12 cellular contexts compared by ENCODE assay signal in genomic region chr1:164625004-164625617, GRCh38.
A peak's percentile ranks its signal among the peaks of the same experiment; 100 is the strongest.
DNase-seq lines count a peak whose midpoint lies in the region; ATAC-seq and TF ChIP-seq lines count a peak whose summit lies in the region.
"Had no signal": no experiment of that assay in that cellular context is flagged by ENCODE, and none has a peak within 500 bp of the region (broad histone marks: within the 10 kb centered on the region; RNA-seq: fewer than 3 reads in every experiment).

No MANE protein-coding gene starts in this region.

- no peaks in the 10 kb centered on the region for H3K9me2 ChIP-seq in Karpas-422 (replicated peaks; ENCODE audit: insufficient read depth, low read length)

- H3K4me1 Mint-ChIP-seq in nephron progenitor cell, result peaks cover 80% of the 10 kb centered on the region

- no peak overlapping the region for H3K9ac ChIP-seq in Karpas-422 (ENCODE audit: low read length)

- ATAC-seq in HG03159 (IDR thresholded peaks at IDR 0.05; ENCODE audit: unreplicated experiment), result no peak
- ATAC-seq: activated T-cell treated with anti-CD3 and anti-CD28 coated beads, Interleukin-2, amount 50 U/mL, for 72 hours; pancreas had no signal

- H3K27ac ChIP-seq in C4-2B (no peak overlapping the region), Karpas-422 (ENCODE audit: low read length) (no peak overlapping the region), breast epithelium (no peak overlapping the region)
- H3K27ac ChIP-seq: pancreas had no signal

- no peaks in the 10 kb centered on the region for H3K27me3 Mint-ChIP-seq in nephron progenitor cell (ENCODE audit: low read depth, poor library complexity)

- no peak overlapping the region for H3K4me3 Mint-ChIP-seq in nephron progenitor cell

- peak; percentile 36 for TF ChIP-seq CTCF in C4-2B (conservative IDR thresholded peaks at IDR 0.05)
- TF ChIP-seq CTCF in breast epithelium (IDR thresholded peaks at IDR 0.05), result peak in 2 of 3 donors; percentile 33 to 37
- TF ChIP-seq CTCF in nephron progenitor cell (IDR thresholded peaks at IDR 0.05), result peak; percentile 46

- H3K27ac Mint-ChIP-seq in nephron progenitor cell, result peak overlapping the region; percentile 68
- H3K27ac Mint-ChIP-seq: activated T-cell treated with anti-CD3 and anti-CD28 coated beads, Interleukin-2, amount 50 U/mL, for 72 hours had no signal

- H3K36me3 ChIP-seq in Karpas-422 (ENCODE audit: insufficient read depth, low read length), result no peaks in the 10 kb centered on the region
- H3K36me3 ChIP-seq in breast epithelium, result no peaks in the 10 kb centered on the region

- DNase-seq in Karpas-422 (peak; percentile 42), breast epithelium (ENCODE audit: low spot score in 2 of 2) (no peak), nephron progenitor cell (no peak), NCI-H345 treated with DMSO at 0.1 percent for 48 hours (lab: John Stamatoyannopoulos, UW; ENCODE audit: unreplicated experiment) (no peak), NCI-H1417 treated with DMSO at 0.1 percent for 48 hours (lab: John Stamatoyannopoulos, UW) (no peak), NCI-H2107 treated with DMSO at 0.1 percent for 48 hours (lab: John Stamatoyannopoulos, UW; ENCODE audit: unreplicated experiment) (no peak)
- DNase-seq: activated T-cell treated with anti-CD3 and anti-CD28 coated beads, Interleukin-2, amount 50 U/mL, for 72 hours; cortex of kidney; EL; pancreas had no signal

- H3K9me3 Mint-ChIP-seq in nephron progenitor cell, result no peaks in the 10 kb centered on the region

- H3K36me3 Mint-ChIP-seq in nephron progenitor cell (ENCODE audit: low read depth), result peaks cover 51% of the 10 kb centered on the region

- H4K20me1 ChIP-seq in Karpas-422 (ENCODE audit: insufficient read depth, low read depth, low read length), result no peaks in the 10 kb centered on the region

- H2AFZ ChIP-seq in Karpas-422 (ENCODE audit: low read length), result no peak overlapping the region

- H3K4me1 ChIP-seq in Karpas-422 (ENCODE audit: low read length) (no peaks in the 10 kb centered on the region), breast epithelium (no peaks in the 10 kb centered on the region)

- H3K27me3 ChIP-seq in Karpas-422 (ENCODE audit: low read length), result no peaks in the 10 kb centered on the region
- no peaks in the 10 kb centered on the region for H3K27me3 ChIP-seq in breast epithelium
- H3K27me3 ChIP-seq: pancreas had no signal

- H3K79me2 ChIP-seq in Karpas-422 (ENCODE audit: low read length), result no peaks in the 10 kb centered on the region

- H3K9me3 ChIP-seq in Karpas-422 (ENCODE audit: low read length) (no peaks in the 10 kb centered on the region), breast epithelium (no peaks in the 10 kb centered on the region)
- H3K9me3 ChIP-seq: pancreas had no signal

- no peak for TF ChIP-seq POLR2A in breast epithelium (IDR thresholded peaks at IDR 0.05)

- intact Hi-C loops in breast epithelium (cut with DNase I; ENCODE audit: low total_unique reads), result no loop called here

- no peak overlapping the region for H3K4me2 ChIP-seq in Karpas-422 (ENCODE audit: low read depth, low read length, poor library complexity, severe bottlenecking)

- H3K4me3 ChIP-seq in Karpas-422 (ENCODE audit: low read length), result no peak overlapping the region
- no peak overlapping the region for H3K4me3 ChIP-seq in breast epithelium
- H3K4me3 ChIP-seq: pancreas had no signal
